ENCODE assay signal across 10 cellular contexts in the genomic region with DNA sequence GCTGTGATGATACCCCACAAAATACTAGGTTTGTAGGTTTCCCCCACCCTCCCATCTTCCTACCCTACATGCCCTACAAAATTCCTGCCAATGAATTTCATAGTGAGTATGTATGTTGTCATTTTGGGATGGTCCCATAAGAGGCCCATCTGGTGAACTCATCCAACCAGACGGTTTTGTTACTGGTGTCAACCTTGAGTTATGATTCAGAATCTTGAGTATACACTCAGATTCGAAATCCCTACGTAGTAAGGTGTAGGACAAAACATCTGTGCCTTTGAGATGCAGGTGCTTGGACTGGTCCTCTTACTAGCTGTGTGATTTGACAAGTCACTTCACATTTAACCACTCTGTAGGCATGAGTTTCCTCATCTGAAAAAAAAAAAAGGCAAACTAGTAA. TPM values are rescaled to one million over a fixed set of nuclear protein-coding genes. Genes with fewer than 3 reads are reported as not detected.
A peak's percentile ranks its signal among the peaks of the same experiment; 100 is the strongest.
DNase-seq lines count a peak whose midpoint lies in the region; ATAC-seq and TF ChIP-seq lines count a peak whose summit lies in the region.
"Had no signal": no experiment of that assay in that cellular context is flagged by ENCODE, and none has a peak within 500 bp of the region (broad histone marks: within the 10 kb centered on the region; RNA-seq: fewer than 3 reads in every experiment).

No MANE protein-coding gene starts in this region.

- CTCF ChIA-PET in A673 (lab: Charles Lee): no interaction called here

- DNase-seq in A673 (ENCODE audit: low spot score) (no peak), HCEC 1CT (peak; percentile 46), lower lobe of right lung (no peak), NCI-H2227 treated with DMSO at 0.1 percent for 48 hours (lab: John Stamatoyannopoulos, UW) (no peak), NCI-H146 treated with DMSO at 0.1 percent for 48 hours (lab: John Stamatoyannopoulos, UW; ENCODE audit: unreplicated experiment) (no peak), SHP77 (lab: John Stamatoyannopoulos, UW) (no peak)
- DNase-seq in activated T-helper 2 cell treated with anti-CD3 and anti-CD28 coated beads, Interferon-gamma antibody, Interleukin-2, Interleukin-4, amounts not matched to agents 10 μg/mL and 5 μg/mL and 100 μg/mL, durations not matched to agents 14 hours and 24 hours and 36 hours (ENCODE audit: low spot score): no peak
- DNase-seq: pancreas had no signal

- H3K36me3 Mint-ChIP-seq in activated T-helper 2 cell treated with anti-CD3 and anti-CD28 coated beads, Interferon-gamma antibody, Interleukin-2, Interleukin-4, amounts not matched to agents 10 μg/mL and 5 μg/mL and 100 μg/mL, durations not matched to agents 14 hours and 24 hours and 36 hours (ENCODE audit: low read depth): peaks cover 77% of the 10 kb centered on the region

- TF ChIP-seq CTCF in A673 (conservative IDR thresholded peaks at IDR 0.05; ENCODE audit: low read depth, low read length) (no peak), lower lobe of right lung (IDR thresholded peaks at IDR 0.05) (no peak)

- H3K9me3 ChIP-seq in A673 (ENCODE audit: low read depth, low read length, poor library complexity, severe bottlenecking): no peaks in the 10 kb centered on the region
- H3K9me3 ChIP-seq in lower lobe of right lung: no peaks in the 10 kb centered on the region
- H3K9me3 ChIP-seq: pancreas had no signal

- H3K27me3 Mint-ChIP-seq in activated T-helper 2 cell treated with anti-CD3 and anti-CD28 coated beads, Interferon-gamma antibody, Interleukin-2, Interleukin-4, amounts not matched to agents 10 μg/mL and 5 μg/mL and 100 μg/mL, durations not matched to agents 14 hours and 24 hours and 36 hours (ENCODE audit: low read depth): no peaks in the 10 kb centered on the region

- H3K27ac ChIP-seq in A673 (ENCODE audit: low read depth, low read length, poor library complexity, severe bottlenecking) (peak overlapping the region; percentile 21), lower lobe of right lung (peak overlapping the region; percentile 56)

- H3K4me1 Mint-ChIP-seq in activated T-helper 2 cell treated with anti-CD3 and anti-CD28 coated beads, Interferon-gamma antibody, Interleukin-2, Interleukin-4, amounts not matched to agents 10 μg/mL and 5 μg/mL and 100 μg/mL, durations not matched to agents 14 hours and 24 hours and 36 hours (ENCODE audit: low read depth): peaks cover 45% of the 10 kb centered on the region

- BruUV-seq in A673 (replicated peaks; lab: Mats Ljungman, UMichigan): no TSS peak

- H3K4me3 Mint-ChIP-seq in activated T-helper 2 cell treated with anti-CD3 and anti-CD28 coated beads, Interferon-gamma antibody, Interleukin-2, Interleukin-4, amounts not matched to agents 10 μg/mL and 5 μg/mL and 100 μg/mL, durations not matched to agents 14 hours and 24 hours and 36 hours (ENCODE audit: low read depth): peak overlapping the region; percentile 98

- no peaks in the 10 kb centered on the region for H3K9me3 Mint-ChIP-seq in activated T-helper 2 cell treated with anti-CD3 and anti-CD28 coated beads, Interferon-gamma antibody, Interleukin-2, Interleukin-4, amounts not matched to agents 10 μg/mL and 5 μg/mL and 100 μg/mL, durations not matched to agents 14 hours and 24 hours and 36 hours

- peaks cover 12% of the 10 kb centered on the region for H3K36me3 ChIP-seq in A673 (ENCODE audit: insufficient read depth, low read length, poor library complexity, severe bottlenecking)
- H3K36me3 ChIP-seq in lower lobe of right lung: no peaks in the 10 kb centered on the region
- H3K36me3 ChIP-seq: pancreas had no signal

- POLR2A ChIA-PET in A673 (lab: Charles Lee; ENCODE audit: low non-redundant PET): no interaction called here

- H3K27me3 ChIP-seq in A673 (replicated peaks; ENCODE audit: insufficient read depth, low read depth, low read length, poor library complexity): no peaks in the 10 kb centered on the region
- H3K27me3 ChIP-seq in lower lobe of right lung (ENCODE audit: low read depth): no peaks in the 10 kb centered on the region
- H3K27me3 ChIP-seq: pancreas had no signal

- ATAC-seq in lower lobe of right lung (no peak), HG02840 (IDR thresholded peaks at IDR 0.05; ENCODE audit: low FRiP score, unreplicated experiment) (no peak)
- ATAC-seq: pancreas had no signal

- H3K4me3 ChIP-seq in A673 (ENCODE audit: low read depth, low read length, poor library complexity, severe bottlenecking) (peak overlapping the region; percentile 98), lower lobe of right lung (no peak overlapping the region)

- H3K27ac Mint-ChIP-seq in activated T-helper 2 cell treated with anti-CD3 and anti-CD28 coated beads, Interferon-gamma antibody, Interleukin-2, Interleukin-4, amounts not matched to agents 10 μg/mL and 5 μg/mL and 100 μg/mL, durations not matched to agents 14 hours and 24 hours and 36 hours: peak overlapping the region; percentile 99

- intact Hi-C loops in A673 (cut with micrococcal nuclease; ENCODE audit: unreplicated experiment) (no loop called here), lower lobe of right lung (cut with DNase I) (no loop called here)
- intact Hi-C loops in activated T-helper 2 cell treated with anti-CD3 and anti-CD28 coated beads, Interferon-gamma antibody, Interleukin-2, Interleukin-4, amounts not matched to agents 10 μg/mL and 5 μg/mL and 100 μg/mL, durations not matched to agents 14 hours and 24 hours and 36 hours (cut with micrococcal nuclease): no loop called here

- H3K4me1 ChIP-seq in A673 (ENCODE audit: insufficient read depth, low read length, poor library complexity, severe bottlenecking) (peaks cover 48% of the 10 kb centered on the region), lower lobe of right lung (peaks cover 58% of the 10 kb centered on the region)

RNA-seq across cellular contexts. Expression of a gene that starts 3.6 kb away (rescaled TPM):
- total RNA-seq in A673 (2021) (26.8 and 28.8 TPM in 2 replicates), lower lobe of right lung (18.6 TPM)
- total RNA-seq in activated T-helper 2 cell treated with anti-CD3 and anti-CD28 coated beads, Interferon-gamma antibody, Interleukin-2, Interleukin-4, amounts not matched to agents 10 μg/mL and 5 μg/mL and 100 μg/mL, durations not matched to agents 14 hours and 24 hours and 36 hours: 108 and 116 TPM in 2 replicates

RNA-seq across cellular contexts. Expression of a gene that starts 55.6 kb away (rescaled TPM):
- total RNA-seq in A673 (2021): 0.24 and 0.32 TPM in 2 replicates
- 0.21 and 0.39 TPM in 2 replicates for total RNA-seq in activated T-helper 2 cell treated with anti-CD3 and anti-CD28 coated beads, Interferon-gamma antibody, Interleukin-2, Interleukin-4, amounts not matched to agents 10 μg/mL and 5 μg/mL and 100 μg/mL, durations not matched to agents 14 hours and 24 hours and 36 hours
- total RNA-seq in lower lobe of right lung: not detected
- total RNA-seq: T-helper 2 cell treated with Interferon-gamma antibody and Interleukin-4, amounts not matched to agents 100 ng/mL and 5 ng/mL, for 36 hours had no signal
